Comparison of ENCODE assay signal across 1 cellular context in genomic region chr19:43457809-43458208, GRCh38.
TF ChIP-seq lines count a peak whose summit lies in the region.

No MANE protein-coding gene starts in this region.

TF ChIP-seq in K562, 482 proteins besides CTCF, POLR2A, EP300 and RAD21 (continued from another document and continues in another):
- TF ChIP-seq ZBTB40 (IDR thresholded peaks at IDR 0.05) (no peak), ZBTB40 (CRISPR knock-in tag; IDR thresholded peaks at IDR 0.05) (no peak), ZNF3 (CRISPR knock-in tag; IDR thresholded peaks at IDR 0.05) (no peak), TSC22D4 (tag; IDR thresholded peaks at IDR 0.05) (no peak), TAL1 (IDR thresholded peaks at IDR 0.05) (peak; percentile 9; the same call in 1 of the 2 replicates), MITF (IDR thresholded peaks at IDR 0.05) (no peak), ESRRA (IDR thresholded peaks at IDR 0.05; ENCODE audit: borderline replicate concordance, low read depth) (no peak), RBM14 (IDR thresholded peaks at IDR 0.05; ENCODE audit: borderline replicate concordance, insufficient read depth, low read depth, low read length) (no peak), NR0B1 (IDR thresholded peaks at IDR 0.05; ENCODE audit: partially characterized antibody) (no peak), TCF3 (CRISPR knock-in tag; IDR thresholded peaks at IDR 0.05) (no peak), ZNF224 (CRISPR knock-in tag; IDR thresholded peaks at IDR 0.05) (no peak), CAMTA2 (CRISPR knock-in tag; conservative IDR thresholded peaks at IDR 0.05) (no peak), ZNF431 (CRISPR knock-in tag; IDR thresholded peaks at IDR 0.05) (no peak), XRCC5 (IDR thresholded peaks at IDR 0.05; ENCODE audit: low read depth, low read length) (no peak), ZBED1 (IDR thresholded peaks at IDR 0.05) (no peak), HIVEP1 (CRISPR knock-in tag; IDR thresholded peaks at IDR 0.05) (no peak), TRIM25 (IDR thresholded peaks at IDR 0.05; ENCODE audit: borderline replicate concordance) (no peak), POLR3A (IDR thresholded peaks at IDR 0.05; ENCODE audit: borderline replicate concordance, extremely low read depth, insufficient read depth, insufficient read length) (no peak), KLF6 (CRISPR knock-in tag; IDR thresholded peaks at IDR 0.05; ENCODE audit: borderline replicate concordance) (no peak), ZNF384 (IDR thresholded peaks at IDR 0.05; ENCODE audit: low read depth, low read length) (peak; percentile 35; the same call in 1 of the 2 replicates), ATF3 (IDR thresholded peaks at IDR 0.05) (peak; percentile 58; the same call in 1 of the 2 replicates), ATF3 (CRISPR knock-in tag; conservative IDR thresholded peaks at IDR 0.05) (no peak), L3MBTL2 (IDR thresholded peaks at IDR 0.05) (0 out of 2 replicates have a peak, but pooled peaks have one; percentile 13), ZNF507 (tag; conservative IDR thresholded peaks at IDR 0.05) (no peak), AFF4 (CRISPR knock-in tag; IDR thresholded peaks at IDR 0.05) (no peak), ZBTB11 (CRISPR knock-in tag; IDR thresholded peaks at IDR 0.05) (no peak), HINFP (tag; conservative IDR thresholded peaks at IDR 0.05; ENCODE audit: low read depth) (no peak), EHMT2 (IDR thresholded peaks at IDR 0.05) (peak; percentile 61; the same call in 1 of the 2 replicates), BRD9 (IDR thresholded peaks at IDR 0.05; ENCODE audit: low read depth, partially characterized antibody) (no peak), ZNF263 (CRISPR knock-in tag; IDR thresholded peaks at IDR 0.05; ENCODE audit: borderline replicate concordance) (no peak), CHD1 (IDR thresholded peaks at IDR 0.05; ENCODE audit: low read length) (no peak), RBM15 (IDR thresholded peaks at IDR 0.05; ENCODE audit: insufficient read depth, low read length) (no peak), ZNF121 (CRISPR knock-in tag; conservative IDR thresholded peaks at IDR 0.05) (0 out of 2 replicates have a peak, but pooled peaks have one; percentile 32), RBFOX2 (IDR thresholded peaks at IDR 0.05; ENCODE audit: low read depth, low read length) (no peak), ZNF699 (CRISPR knock-in tag; IDR thresholded peaks at IDR 0.05; ENCODE audit: insufficient replicate concordance) (no peak), ETS2 (tag; IDR thresholded peaks at IDR 0.05; ENCODE audit: borderline replicate concordance, poor library complexity, severe bottlenecking) (no peak), SREBF2 (CRISPR knock-in tag; IDR thresholded peaks at IDR 0.05) (no peak), NFE2L1 (tag; IDR thresholded peaks at IDR 0.05; ENCODE audit: borderline replicate concordance, low read depth) (no peak)
